Comparison of ENCODE assay signal across 1 cellular context in genomic region chr5:37847978-37848425, GRCh38.
A peak's percentile ranks its signal among the peaks of the same experiment; 100 is the strongest.
TF ChIP-seq lines count a peak whose summit lies in the region.

No MANE protein-coding gene starts in this region.

TF ChIP-seq in HEK293, 187 proteins besides CTCF, POLR2A, EP300 and RAD21 (continued from another document and continues in another):
- TF ChIP-seq, protein P1, sequence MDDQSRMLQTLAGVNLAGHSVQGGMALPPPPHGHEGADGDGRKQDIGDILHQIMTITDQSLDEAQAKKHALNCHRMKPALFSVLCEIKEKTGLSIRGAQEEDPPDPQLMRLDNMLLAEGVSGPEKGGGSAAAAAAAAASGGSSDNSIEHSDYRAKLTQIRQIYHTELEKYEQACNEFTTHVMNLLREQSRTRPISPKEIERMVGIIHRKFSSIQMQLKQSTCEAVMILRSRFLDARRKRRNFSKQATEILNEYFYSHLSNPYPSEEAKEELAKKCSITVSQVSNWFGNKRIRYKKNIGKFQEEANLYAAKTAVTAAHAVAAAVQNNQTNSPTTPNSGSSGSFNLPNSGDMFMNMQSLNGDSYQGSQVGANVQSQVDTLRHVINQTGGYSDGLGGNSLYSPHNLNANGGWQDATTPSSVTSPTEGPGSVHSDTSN (CRISPR knock-in tag; IDR thresholded peaks at IDR 0.05): no peak
- TF ChIP-seq ZNF146 (tag by site-specific recombination; IDR thresholded peaks at IDR 0.05) (no peak), ZSCAN30 (tag by site-specific recombination; IDR thresholded peaks at IDR 0.05) (no peak), SETDB1 (IDR thresholded peaks at IDR 0.05; ENCODE audit: insufficient read length, low read length) (peak; percentile 62), ZFP37 (tag by site-specific recombination; IDR thresholded peaks at IDR 0.05) (peak; percentile 25; the same call in 1 of the 2 replicates), ZBTB8A (tag by site-specific recombination; IDR thresholded peaks at IDR 0.05) (peak; percentile 40; the same call in 1 of the 2 replicates), ZNF626 (tag by site-specific recombination; IDR thresholded peaks at IDR 0.05) (no peak), ZNF157 (tag by site-specific recombination; IDR thresholded peaks at IDR 0.05) (no peak), ZNF645 (tag by site-specific recombination; IDR thresholded peaks at IDR 0.05) (no peak), ZNF488 (tag by site-specific recombination; IDR thresholded peaks at IDR 0.05) (no peak), ZNF521 (tag by site-specific recombination; IDR thresholded peaks at IDR 0.05) (no peak), KLF1 (tag by site-specific recombination; IDR thresholded peaks at IDR 0.05) (no peak), OVOL3 (tag by site-specific recombination; IDR thresholded peaks at IDR 0.05) (peak; percentile 88), ZSCAN18 (tag by site-specific recombination; IDR thresholded peaks at IDR 0.05) (no peak), ZNF670 (tag by site-specific recombination; IDR thresholded peaks at IDR 0.05; ENCODE audit: low read depth) (no peak), ZNF302 (tag by site-specific recombination; IDR thresholded peaks at IDR 0.05; ENCODE audit: low read depth) (no peak), ZNF792 (tag by site-specific recombination; IDR thresholded peaks at IDR 0.05) (peak; percentile 94), ZNF366 (tag by site-specific recombination; conservative IDR thresholded peaks at IDR 0.05) (peak; percentile 47; the same call in 1 of the 2 replicates), ZNF239 (tag by site-specific recombination; IDR thresholded peaks at IDR 0.05) (no peak), MZF1 (tag by site-specific recombination; IDR thresholded peaks at IDR 0.05; ENCODE audit: borderline replicate concordance) (peak; percentile 84; the same call in 1 of the 2 replicates), RBAK (tag by site-specific recombination; IDR thresholded peaks at IDR 0.05) (no peak), KLF8 (tag by site-specific recombination; IDR thresholded peaks at IDR 0.05) (peak; percentile 65), ZNF561 (tag by site-specific recombination; IDR thresholded peaks at IDR 0.05; ENCODE audit: borderline replicate concordance) (peak; percentile 69; the same call in 1 of the 2 replicates), ZNF132 (tag by site-specific recombination; IDR thresholded peaks at IDR 0.05; ENCODE audit: borderline replicate concordance) (no peak), ZNF121 (tag by site-specific recombination; IDR thresholded peaks at IDR 0.05) (peak; percentile 92), HOXC10 (CRISPR knock-in tag; IDR thresholded peaks at IDR 0.05) (no peak), YY1 (tag by site-specific recombination; IDR thresholded peaks at IDR 0.05) (no peak), TCF7L2 (IDR thresholded peaks at IDR 0.05; ENCODE audit: borderline replicate concordance, low read depth, low read length) (no peak), ZNF660 (tag by site-specific recombination; IDR thresholded peaks at IDR 0.05) (peak; percentile 83), ZBTB1 (tag by site-specific recombination; IDR thresholded peaks at IDR 0.05) (0 out of 2 replicates have a peak, but pooled peaks have one; percentile 51), ZNF280D (tag by site-specific recombination; IDR thresholded peaks at IDR 0.05) (no peak), ZNF843 (tag by site-specific recombination; IDR thresholded peaks at IDR 0.05) (peak; percentile 80), ZNF514 (tag by site-specific recombination; IDR thresholded peaks at IDR 0.05) (no peak), GLIS2 (tag by site-specific recombination; IDR thresholded peaks at IDR 0.05) (no peak), ZNF19 (tag by site-specific recombination; IDR thresholded peaks at IDR 0.05; ENCODE audit: low read depth) (no peak), ZNF629 (tag by site-specific recombination; IDR thresholded peaks at IDR 0.05) (peak; percentile 60), ZNF211 (tag by site-specific recombination; IDR thresholded peaks at IDR 0.05; ENCODE audit: low read depth) (no peak), FEZF1 (tag by site-specific recombination; IDR thresholded peaks at IDR 0.05) (peak; percentile 90), WT1 (tag by site-specific recombination; IDR thresholded peaks at IDR 0.05) (peak; percentile 68; the same call in 1 of the 2 replicates), ZFHX2 (tag by site-specific recombination; conservative IDR thresholded peaks at IDR 0.05) (peak; percentile 36), ZNF335 (tag by site-specific recombination; conservative IDR thresholded peaks at IDR 0.05) (peak; percentile 21; the same call in 1 of the 2 replicates)
- TF ChIP-seq, protein P2, sequence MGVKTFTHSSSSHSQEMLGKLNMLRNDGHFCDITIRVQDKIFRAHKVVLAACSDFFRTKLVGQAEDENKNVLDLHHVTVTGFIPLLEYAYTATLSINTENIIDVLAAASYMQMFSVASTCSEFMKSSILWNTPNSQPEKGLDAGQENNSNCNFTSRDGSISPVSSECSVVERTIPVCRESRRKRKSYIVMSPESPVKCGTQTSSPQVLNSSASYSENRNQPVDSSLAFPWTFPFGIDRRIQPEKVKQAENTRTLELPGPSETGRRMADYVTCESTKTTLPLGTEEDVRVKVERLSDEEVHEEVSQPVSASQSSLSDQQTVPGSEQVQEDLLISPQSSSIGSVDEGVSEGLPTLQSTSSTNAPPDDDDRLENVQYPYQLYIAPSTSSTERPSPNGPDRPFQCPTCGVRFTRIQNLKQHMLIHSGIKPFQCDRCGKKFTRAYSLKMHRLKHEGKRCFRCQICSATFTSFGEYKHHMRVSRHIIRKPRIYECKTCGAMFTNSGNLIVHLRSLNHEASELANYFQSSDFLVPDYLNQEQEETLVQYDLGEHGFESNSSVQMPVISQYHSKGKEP (tag by site-specific recombination; IDR thresholded peaks at IDR 0.05): peak; percentile 89
- TF ChIP-seq, protein P3, sequence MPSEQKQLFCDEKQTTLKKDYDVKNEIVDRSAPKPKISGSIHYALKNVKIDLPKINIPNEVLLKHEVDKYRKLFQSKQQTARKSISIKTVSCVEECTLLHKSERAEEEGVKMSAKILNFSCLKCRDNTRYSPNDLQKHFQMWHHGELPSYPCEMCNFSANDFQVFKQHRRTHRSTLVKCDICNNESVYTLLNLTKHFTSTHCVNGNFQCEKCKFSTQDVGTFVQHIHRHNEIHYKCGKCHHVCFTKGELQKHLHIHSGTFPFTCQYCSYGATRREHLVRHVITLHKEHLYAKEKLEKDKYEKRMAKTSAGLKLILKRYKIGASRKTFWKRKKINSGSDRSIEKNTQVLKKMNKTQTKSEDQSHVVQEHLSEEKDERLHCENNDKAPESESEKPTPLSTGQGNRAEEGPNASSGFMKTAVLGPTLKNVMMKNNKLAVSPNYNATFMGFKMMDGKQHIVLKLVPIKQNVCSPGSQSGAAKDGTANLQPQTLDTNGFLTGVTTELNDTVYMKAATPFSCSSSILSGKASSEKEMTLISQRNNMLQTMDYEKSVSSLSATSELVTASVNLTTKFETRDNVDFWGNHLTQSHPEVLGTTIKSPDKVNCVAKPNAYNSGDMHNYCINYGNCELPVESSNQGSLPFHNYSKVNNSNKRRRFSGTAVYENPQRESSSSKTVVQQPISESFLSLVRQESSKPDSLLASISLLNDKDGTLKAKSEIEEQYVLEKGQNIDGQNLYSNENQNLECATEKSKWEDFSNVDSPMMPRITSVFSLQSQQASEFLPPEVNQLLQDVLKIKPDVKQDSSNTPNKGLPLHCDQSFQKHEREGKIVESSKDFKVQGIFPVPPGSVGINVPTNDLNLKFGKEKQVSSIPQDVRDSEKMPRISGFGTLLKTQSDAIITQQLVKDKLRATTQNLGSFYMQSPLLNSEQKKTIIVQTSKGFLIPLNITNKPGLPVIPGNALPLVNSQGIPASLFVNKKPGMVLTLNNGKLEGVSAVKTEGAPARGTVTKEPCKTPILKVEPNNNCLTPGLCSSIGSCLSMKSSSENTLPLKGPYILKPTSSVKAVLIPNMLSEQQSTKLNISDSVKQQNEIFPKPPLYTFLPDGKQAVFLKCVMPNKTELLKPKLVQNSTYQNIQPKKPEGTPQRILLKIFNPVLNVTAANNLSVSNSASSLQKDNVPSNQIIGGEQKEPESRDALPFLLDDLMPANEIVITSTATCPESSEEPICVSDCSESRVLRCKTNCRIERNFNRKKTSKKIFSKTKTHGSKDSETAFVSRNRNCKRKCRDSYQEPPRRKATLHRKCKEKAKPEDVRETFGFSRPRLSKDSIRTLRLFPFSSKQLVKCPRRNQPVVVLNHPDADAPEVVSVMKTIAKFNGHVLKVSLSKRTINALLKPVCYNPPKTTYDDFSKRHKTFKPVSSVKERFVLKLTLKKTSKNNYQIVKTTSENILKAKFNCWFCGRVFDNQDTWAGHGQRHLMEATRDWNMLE (tag by site-specific recombination; conservative IDR thresholded peaks at IDR 0.05; ENCODE audit: low read depth): peak; percentile 51; the same call in 1 of the 2 replicates
- TF ChIP-seq, protein P4, sequence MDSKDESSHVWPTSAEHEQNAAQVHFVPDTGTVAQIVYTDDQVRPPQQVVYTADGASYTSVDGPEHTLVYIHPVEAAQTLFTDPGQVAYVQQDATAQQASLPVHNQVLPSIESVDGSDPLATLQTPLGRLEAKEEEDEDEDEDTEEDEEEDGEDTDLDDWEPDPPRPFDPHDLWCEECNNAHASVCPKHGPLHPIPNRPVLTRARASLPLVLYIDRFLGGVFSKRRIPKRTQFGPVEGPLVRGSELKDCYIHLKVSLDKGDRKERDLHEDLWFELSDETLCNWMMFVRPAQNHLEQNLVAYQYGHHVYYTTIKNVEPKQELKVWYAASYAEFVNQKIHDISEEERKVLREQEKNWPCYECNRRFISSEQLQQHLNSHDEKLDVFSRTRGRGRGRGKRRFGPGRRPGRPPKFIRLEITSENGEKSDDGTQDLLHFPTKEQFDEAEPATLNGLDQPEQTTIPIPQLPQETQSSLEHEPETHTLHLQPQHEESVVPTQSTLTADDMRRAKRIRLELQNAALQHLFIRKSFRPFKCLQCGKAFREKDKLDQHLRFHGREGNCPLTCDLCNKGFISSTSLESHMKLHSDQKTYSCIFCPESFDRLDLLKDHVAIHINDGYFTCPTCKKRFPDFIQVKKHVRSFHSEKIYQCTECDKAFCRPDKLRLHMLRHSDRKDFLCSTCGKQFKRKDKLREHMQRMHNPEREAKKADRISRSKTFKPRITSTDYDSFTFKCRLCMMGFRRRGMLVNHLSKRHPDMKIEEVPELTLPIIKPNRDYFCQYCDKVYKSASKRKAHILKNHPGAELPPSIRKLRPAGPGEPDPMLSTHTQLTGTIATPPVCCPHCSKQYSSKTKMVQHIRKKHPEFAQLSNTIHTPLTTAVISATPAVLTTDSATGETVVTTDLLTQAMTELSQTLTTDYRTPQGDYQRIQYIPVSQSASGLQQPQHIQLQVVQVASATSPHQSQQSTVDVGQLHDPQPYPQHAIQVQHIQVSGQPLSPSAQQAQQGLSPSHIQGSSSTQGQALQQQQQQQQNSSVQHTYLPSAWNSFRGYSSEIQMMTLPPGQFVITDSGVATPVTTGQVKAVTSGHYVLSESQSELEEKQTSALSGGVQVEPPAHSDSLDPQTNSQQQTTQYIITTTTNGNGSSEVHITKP (tag by site-specific recombination; IDR thresholded peaks at IDR 0.05): peak; percentile 50
- TF ChIP-seq, protein P5, sequence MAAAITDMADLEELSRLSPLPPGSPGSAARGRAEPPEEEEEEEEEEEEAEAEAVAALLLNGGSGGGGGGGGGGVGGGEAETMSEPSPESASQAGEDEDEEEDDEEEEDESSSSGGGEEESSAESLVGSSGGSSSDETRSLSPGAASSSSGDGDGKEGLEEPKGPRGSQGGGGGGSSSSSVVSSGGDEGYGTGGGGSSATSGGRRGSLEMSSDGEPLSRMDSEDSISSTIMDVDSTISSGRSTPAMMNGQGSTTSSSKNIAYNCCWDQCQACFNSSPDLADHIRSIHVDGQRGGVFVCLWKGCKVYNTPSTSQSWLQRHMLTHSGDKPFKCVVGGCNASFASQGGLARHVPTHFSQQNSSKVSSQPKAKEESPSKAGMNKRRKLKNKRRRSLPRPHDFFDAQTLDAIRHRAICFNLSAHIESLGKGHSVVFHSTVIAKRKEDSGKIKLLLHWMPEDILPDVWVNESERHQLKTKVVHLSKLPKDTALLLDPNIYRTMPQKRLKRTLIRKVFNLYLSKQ (tag by site-specific recombination; IDR thresholded peaks at IDR 0.05; ENCODE audit: borderline replicate concordance): no peak
